In the genomic region with DNA sequence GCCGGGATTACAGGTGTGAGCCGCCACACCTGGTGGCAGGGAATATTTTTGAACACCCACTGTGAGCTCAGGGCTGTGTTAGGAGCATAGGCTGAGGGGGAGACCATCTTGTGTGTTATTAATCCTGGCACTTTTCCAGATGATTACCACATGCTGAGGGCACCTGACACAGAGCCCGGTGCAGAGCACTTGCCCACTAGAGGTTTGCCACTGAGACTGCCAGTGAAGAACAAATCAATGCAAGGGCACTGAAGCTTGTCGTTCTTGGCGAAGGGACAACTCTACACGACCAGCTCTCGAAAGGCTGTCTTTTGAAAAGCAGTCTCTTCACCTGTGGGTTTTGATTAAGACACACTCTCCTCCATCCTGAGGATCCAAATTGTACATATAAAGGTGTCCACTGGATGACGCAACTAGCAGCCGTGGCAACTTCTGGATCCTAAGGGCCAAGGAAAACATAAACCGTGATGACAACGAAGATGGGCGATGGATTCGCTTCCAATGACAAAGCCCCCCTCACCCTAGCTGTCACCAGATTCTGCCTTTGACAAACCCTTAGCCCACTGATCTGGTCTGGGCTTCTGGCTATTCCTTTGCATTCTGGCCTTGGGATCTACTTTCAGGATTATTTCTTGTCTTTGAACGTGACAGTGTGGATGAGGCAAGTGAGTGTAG, we compare ENCODE assay signal across 1 cellular context.
TF ChIP-seq lines count a peak whose summit lies in the region.

No MANE protein-coding gene starts in this region.

TF ChIP-seq in GM12878, 131 proteins besides CTCF, POLR2A, EP300 and RAD21:
- TF ChIP-seq CHD1 (IDR thresholded peaks at IDR 0.05; ENCODE audit: low read depth, low read length) = no peak
- TF ChIP-seq, protein P1, sequence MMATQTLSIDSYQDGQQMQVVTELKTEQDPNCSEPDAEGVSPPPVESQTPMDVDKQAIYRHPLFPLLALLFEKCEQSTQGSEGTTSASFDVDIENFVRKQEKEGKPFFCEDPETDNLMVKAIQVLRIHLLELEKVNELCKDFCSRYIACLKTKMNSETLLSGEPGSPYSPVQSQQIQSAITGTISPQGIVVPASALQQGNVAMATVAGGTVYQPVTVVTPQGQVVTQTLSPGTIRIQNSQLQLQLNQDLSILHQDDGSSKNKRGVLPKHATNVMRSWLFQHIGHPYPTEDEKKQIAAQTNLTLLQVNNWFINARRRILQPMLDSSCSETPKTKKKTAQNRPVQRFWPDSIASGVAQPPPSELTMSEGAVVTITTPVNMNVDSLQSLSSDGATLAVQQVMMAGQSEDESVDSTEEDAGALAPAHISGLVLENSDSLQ (IDR thresholded peaks at IDR 0.05) = no peak
- no peak for TF ChIP-seq FOXM1 (IDR thresholded peaks at IDR 0.05; ENCODE audit: low read depth, low read length)
- TF ChIP-seq ZZZ3 (IDR thresholded peaks at IDR 0.05; ENCODE audit: control insufficient read depth, insufficient read length, low read depth) = no peak
- no peak for TF ChIP-seq POLR2AphosphoS2 (IDR thresholded peaks at IDR 0.05; ENCODE audit: low read depth, low read length)
- TF ChIP-seq JUNB (IDR thresholded peaks at IDR 0.05) = no peak
- TF ChIP-seq BCL11A (IDR thresholded peaks at IDR 0.05; ENCODE audit: low read depth, low read length) = no peak
- TF ChIP-seq CHD4 (IDR thresholded peaks at IDR 0.05) = no peak
- TF ChIP-seq, protein P2, sequence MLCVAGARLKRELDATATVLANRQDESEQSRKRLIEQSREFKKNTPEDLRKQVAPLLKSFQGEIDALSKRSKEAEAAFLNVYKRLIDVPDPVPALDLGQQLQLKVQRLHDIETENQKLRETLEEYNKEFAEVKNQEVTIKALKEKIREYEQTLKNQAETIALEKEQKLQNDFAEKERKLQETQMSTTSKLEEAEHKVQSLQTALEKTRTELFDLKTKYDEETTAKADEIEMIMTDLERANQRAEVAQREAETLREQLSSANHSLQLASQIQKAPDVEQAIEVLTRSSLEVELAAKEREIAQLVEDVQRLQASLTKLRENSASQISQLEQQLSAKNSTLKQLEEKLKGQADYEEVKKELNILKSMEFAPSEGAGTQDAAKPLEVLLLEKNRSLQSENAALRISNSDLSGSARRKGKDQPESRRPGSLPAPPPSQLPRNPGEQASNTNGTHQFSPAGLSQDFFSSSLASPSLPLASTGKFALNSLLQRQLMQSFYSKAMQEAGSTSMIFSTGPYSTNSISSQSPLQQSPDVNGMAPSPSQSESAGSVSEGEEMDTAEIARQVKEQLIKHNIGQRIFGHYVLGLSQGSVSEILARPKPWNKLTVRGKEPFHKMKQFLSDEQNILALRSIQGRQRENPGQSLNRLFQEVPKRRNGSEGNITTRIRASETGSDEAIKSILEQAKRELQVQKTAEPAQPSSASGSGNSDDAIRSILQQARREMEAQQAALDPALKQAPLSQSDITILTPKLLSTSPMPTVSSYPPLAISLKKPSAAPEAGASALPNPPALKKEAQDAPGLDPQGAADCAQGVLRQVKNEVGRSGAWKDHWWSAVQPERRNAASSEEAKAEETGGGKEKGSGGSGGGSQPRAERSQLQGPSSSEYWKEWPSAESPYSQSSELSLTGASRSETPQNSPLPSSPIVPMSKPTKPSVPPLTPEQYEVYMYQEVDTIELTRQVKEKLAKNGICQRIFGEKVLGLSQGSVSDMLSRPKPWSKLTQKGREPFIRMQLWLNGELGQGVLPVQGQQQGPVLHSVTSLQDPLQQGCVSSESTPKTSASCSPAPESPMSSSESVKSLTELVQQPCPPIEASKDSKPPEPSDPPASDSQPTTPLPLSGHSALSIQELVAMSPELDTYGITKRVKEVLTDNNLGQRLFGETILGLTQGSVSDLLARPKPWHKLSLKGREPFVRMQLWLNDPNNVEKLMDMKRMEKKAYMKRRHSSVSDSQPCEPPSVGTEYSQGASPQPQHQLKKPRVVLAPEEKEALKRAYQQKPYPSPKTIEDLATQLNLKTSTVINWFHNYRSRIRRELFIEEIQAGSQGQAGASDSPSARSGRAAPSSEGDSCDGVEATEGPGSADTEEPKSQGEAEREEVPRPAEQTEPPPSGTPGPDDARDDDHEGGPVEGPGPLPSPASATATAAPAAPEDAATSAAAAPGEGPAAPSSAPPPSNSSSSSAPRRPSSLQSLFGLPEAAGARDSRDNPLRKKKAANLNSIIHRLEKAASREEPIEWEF (IDR thresholded peaks at IDR 0.05; ENCODE audit: insufficient replicate concordance, low read depth, low read length) = no peak
